In genomic region chr15:67884514-67885225, GRCh38 we compare ENCODE assay signal across 9 cellular contexts. TPM values are rescaled to one million over a fixed set of nuclear protein-coding genes. Genes with fewer than 3 reads are reported as not detected.
A peak's percentile ranks its signal among the peaks of the same experiment; 100 is the strongest.
DNase-seq lines count a peak whose midpoint lies in the region; ATAC-seq and TF ChIP-seq lines count a peak whose summit lies in the region.
"Had no signal": no experiment of that assay in that cellular context is flagged by ENCODE, and none has a peak within 500 bp of the region (broad histone marks: within the 10 kb centered on the region; RNA-seq: fewer than 3 reads in every experiment).

No MANE protein-coding gene starts in this region.

- intact Hi-C loops in breast epithelium (cut with DNase I; ENCODE audit: low total_unique reads) = loop anchor here (1.0 kb wide), 1 partner anchor 21 kb away; no protein-coding TSS in a partner anchor

- H3K36me3 ChIP-seq in breast epithelium (no peaks in the 10 kb centered on the region), iPS-20b (ENCODE audit: insufficient read depth, low read depth, low read length) (no peaks in the 10 kb centered on the region)

- H3K9ac ChIP-seq in iPS-20b (ENCODE audit: low read depth, low read length) = peak overlapping the region; percentile 45; the same call in 1 of the 2 replicates

- ATAC-seq in GM18870 (IDR thresholded peaks at IDR 0.05; ENCODE audit: unreplicated experiment) = no peak

- no peak for TF ChIP-seq CTCF in breast epithelium (IDR thresholded peaks at IDR 0.05)

- no peaks in the 10 kb centered on the region for H3K4me1 ChIP-seq in breast epithelium
- H3K4me1 ChIP-seq in iPS-20b (ENCODE audit: insufficient read depth, low read length) = peaks cover 3% of the 10 kb centered on the region; the same call in 1 of the 2 replicates

- TF ChIP-seq POLR2A in breast epithelium (IDR thresholded peaks at IDR 0.05) = no peak

- H3K27me3 ChIP-seq in breast epithelium (no peaks in the 10 kb centered on the region), iPS-20b (ENCODE audit: insufficient read depth, low read length) (peaks cover 22% of the 10 kb centered on the region)

- no peaks in the 10 kb centered on the region for H3K9me3 ChIP-seq in breast epithelium
- H3K9me3 ChIP-seq in iPS-20b (ENCODE audit: insufficient read depth, low read depth, low read length) = no peaks in the 10 kb centered on the region; the same call in 1 of the 2 replicates

- DNase-seq in D341Med (ENCODE audit: low spot score) = peak; percentile 62
- peak; percentile 76 for DNase-seq in LoVo (ENCODE audit: low spot score)
- peak; percentile 53 for DNase-seq in UCSD-AML1 (lab: John Stamatoyannopoulos, UW; ENCODE audit: unreplicated experiment)
- DNase-seq in breast epithelium (ENCODE audit: low spot score in 2 of 2) = peak; percentile 81 to 83
- DNase-seq in skeletal muscle cell (ENCODE audit: low read depth) = peak; percentile 81
- no peak for DNase-seq in SW 1271 (lab: John Stamatoyannopoulos, UW)

- H3K4me3 ChIP-seq in breast epithelium = peak overlapping the region; percentile 41 to 69 (median 60)
- peak overlapping the region; percentile 61; the same call in 1 of the 2 replicates for H3K4me3 ChIP-seq in iPS-20b (ENCODE audit: low read length)
- H3K4me3 ChIP-seq in skeletal muscle cell (ENCODE audit: low read depth, low read length) = peak overlapping the region; percentile 34

- H3K27ac ChIP-seq in breast epithelium (peak overlapping the region; percentile 74 to 79), iPS-20b (ENCODE audit: low read length) (no peak overlapping the region)

RNA-seq across cellular contexts. Expression of gene RNU6-1, which starts 44.8 kb away (rescaled TPM):
- total RNA-seq in breast epithelium = not detected
- total RNA-seq: T-helper 2 cell treated with Interferon-gamma antibody and Interleukin-4, amounts not matched to agents 100 ng/mL and 5 ng/mL, for 36 hours had no signal

RNA-seq across cellular contexts. Expression of gene SKOR1, which starts 59.4 kb away (rescaled TPM):
- 1 to 10 TPM in 2 of 3 donors, under 1 TPM in 1; 0.98 to 1.8 (median 1.1) TPM for total RNA-seq in breast epithelium

Comparison
In these comparisons a context has a peak if more than half of its experiments do, and no peak if none do; other contexts are left out.
1. DNase-seq: peak in D341Med (single experiment), LoVo (single experiment), UCSD-AML1 (single experiment), breast epithelium (2 of 2) and skeletal muscle cell (single experiment); none in SW 1271 (0 of 2).
2. Peak in every context shown above with its lines, with median percentiles within 50 percentile points of each other: H3K4me3 ChIP-seq.